Comparison of ENCODE assay signal across 1 cellular context in the genomic region with DNA sequence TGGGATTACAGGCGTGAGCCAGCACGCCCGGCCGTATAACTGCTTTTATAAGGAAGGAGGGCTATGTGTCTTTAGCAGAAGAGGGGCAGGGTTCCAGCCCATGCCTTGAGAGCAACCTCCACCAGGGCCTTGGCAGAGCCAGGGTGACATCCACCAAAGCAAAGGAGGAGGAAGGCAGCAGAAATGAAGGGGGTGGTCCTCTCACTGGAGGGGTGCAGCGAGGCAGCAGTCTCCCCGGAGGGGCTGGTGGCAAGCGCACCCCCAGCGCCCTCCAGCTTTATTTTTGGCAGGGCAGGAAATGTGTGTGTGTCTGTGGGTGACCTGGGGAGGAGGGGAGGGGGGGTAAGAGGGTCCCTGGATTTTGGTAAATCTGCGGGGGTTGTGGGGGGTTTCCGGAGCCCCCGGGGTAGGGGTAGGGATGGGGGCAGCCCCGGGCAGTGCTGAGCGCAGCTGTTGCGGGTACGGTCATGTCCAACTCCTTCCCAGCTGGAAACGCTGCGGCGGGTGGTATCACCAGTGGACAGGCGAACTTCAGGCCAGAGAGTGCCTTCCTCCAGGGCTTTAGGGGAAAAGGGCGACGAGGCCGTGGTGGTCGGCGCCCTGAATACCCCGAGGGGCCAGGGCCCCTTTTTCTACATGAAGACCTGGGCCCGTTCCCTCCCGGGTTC.
TF ChIP-seq lines count a peak whose summit lies in the region.

No MANE protein-coding gene starts in this region.

TF ChIP-seq in H1, 55 proteins besides CTCF, POLR2A, EP300 and RAD21 (continued from another document):
- TF ChIP-seq RNF2 (IDR thresholded peaks at IDR 0.05; ENCODE audit: borderline replicate concordance, low read depth, low read length, missing control alignments, poor library complexity, severe bottlenecking) = no peak
- TF ChIP-seq JUND (IDR thresholded peaks at IDR 0.05; ENCODE audit: low read length) = no peak
- no peak for TF ChIP-seq SRF (IDR thresholded peaks at IDR 0.05; ENCODE audit: low read depth, low read length)
- TF ChIP-seq, protein P1, sequence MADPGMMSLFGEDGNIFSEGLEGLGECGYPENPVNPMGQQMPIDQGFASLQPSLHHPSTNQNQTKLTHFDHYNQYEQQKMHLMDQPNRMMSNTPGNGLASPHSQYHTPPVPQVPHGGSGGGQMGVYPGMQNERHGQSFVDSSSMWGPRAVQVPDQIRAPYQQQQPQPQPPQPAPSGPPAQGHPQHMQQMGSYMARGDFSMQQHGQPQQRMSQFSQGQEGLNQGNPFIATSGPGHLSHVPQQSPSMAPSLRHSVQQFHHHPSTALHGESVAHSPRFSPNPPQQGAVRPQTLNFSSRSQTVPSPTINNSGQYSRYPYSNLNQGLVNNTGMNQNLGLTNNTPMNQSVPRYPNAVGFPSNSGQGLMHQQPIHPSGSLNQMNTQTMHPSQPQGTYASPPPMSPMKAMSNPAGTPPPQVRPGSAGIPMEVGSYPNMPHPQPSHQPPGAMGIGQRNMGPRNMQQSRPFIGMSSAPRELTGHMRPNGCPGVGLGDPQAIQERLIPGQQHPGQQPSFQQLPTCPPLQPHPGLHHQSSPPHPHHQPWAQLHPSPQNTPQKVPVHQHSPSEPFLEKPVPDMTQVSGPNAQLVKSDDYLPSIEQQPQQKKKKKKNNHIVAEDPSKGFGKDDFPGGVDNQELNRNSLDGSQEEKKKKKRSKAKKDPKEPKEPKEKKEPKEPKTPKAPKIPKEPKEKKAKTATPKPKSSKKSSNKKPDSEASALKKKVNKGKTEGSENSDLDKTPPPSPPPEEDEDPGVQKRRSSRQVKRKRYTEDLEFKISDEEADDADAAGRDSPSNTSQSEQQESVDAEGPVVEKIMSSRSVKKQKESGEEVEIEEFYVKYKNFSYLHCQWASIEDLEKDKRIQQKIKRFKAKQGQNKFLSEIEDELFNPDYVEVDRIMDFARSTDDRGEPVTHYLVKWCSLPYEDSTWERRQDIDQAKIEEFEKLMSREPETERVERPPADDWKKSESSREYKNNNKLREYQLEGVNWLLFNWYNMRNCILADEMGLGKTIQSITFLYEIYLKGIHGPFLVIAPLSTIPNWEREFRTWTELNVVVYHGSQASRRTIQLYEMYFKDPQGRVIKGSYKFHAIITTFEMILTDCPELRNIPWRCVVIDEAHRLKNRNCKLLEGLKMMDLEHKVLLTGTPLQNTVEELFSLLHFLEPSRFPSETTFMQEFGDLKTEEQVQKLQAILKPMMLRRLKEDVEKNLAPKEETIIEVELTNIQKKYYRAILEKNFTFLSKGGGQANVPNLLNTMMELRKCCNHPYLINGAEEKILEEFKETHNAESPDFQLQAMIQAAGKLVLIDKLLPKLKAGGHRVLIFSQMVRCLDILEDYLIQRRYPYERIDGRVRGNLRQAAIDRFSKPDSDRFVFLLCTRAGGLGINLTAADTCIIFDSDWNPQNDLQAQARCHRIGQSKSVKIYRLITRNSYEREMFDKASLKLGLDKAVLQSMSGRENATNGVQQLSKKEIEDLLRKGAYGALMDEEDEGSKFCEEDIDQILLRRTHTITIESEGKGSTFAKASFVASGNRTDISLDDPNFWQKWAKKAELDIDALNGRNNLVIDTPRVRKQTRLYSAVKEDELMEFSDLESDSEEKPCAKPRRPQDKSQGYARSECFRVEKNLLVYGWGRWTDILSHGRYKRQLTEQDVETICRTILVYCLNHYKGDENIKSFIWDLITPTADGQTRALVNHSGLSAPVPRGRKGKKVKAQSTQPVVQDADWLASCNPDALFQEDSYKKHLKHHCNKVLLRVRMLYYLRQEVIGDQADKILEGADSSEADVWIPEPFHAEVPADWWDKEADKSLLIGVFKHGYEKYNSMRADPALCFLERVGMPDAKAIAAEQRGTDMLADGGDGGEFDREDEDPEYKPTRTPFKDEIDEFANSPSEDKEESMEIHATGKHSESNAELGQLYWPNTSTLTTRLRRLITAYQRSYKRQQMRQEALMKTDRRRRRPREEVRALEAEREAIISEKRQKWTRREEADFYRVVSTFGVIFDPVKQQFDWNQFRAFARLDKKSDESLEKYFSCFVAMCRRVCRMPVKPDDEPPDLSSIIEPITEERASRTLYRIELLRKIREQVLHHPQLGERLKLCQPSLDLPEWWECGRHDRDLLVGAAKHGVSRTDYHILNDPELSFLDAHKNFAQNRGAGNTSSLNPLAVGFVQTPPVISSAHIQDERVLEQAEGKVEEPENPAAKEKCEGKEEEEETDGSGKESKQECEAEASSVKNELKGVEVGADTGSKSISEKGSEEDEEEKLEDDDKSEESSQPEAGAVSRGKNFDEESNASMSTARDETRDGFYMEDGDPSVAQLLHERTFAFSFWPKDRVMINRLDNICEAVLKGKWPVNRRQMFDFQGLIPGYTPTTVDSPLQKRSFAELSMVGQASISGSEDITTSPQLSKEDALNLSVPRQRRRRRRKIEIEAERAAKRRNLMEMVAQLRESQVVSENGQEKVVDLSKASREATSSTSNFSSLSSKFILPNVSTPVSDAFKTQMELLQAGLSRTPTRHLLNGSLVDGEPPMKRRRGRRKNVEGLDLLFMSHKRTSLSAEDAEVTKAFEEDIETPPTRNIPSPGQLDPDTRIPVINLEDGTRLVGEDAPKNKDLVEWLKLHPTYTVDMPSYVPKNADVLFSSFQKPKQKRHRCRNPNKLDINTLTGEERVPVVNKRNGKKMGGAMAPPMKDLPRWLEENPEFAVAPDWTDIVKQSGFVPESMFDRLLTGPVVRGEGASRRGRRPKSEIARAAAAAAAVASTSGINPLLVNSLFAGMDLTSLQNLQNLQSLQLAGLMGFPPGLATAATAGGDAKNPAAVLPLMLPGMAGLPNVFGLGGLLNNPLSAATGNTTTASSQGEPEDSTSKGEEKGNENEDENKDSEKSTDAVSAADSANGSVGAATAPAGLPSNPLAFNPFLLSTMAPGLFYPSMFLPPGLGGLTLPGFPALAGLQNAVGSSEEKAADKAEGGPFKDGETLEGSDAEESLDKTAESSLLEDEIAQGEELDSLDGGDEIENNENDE (IDR thresholded peaks at IDR 0.05; ENCODE audit: insufficient replicate concordance, low read length) = no peak
- TF ChIP-seq SIRT6 (IDR thresholded peaks at IDR 0.05; ENCODE audit: low read length) = no peak
- no peak for TF ChIP-seq NRF1 (IDR thresholded peaks at IDR 0.05; ENCODE audit: low read depth, low read length)
- no peak for TF ChIP-seq EGR1 (IDR thresholded peaks at IDR 0.05; ENCODE audit: borderline replicate concordance, low read depth, low read length)
- no peak for TF ChIP-seq BACH1 (IDR thresholded peaks at IDR 0.05; ENCODE audit: low read length)
TF ChIP-seq in H1: peak in this region for 0.
